Comparison of ENCODE assay signal across 19 cellular contexts in the genomic region with DNA sequence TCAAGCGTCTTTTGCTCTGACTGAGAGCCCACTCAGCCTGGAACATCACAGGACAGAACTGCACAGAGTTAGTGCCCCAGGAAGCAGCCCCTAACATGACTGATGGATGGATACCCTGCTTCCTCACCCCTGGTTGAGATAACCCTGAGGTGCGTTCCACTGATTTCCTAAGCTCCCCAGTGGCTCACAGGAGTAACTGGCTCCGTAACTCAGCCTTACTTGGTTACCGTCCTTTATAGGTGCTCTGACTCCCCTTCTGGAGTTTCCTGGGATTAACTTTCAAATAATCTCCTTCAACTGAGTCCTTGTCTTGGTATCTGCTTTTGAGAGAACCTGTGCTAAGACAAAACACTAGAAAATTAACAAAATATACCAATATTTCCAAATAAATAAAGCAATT.
DNase-seq lines count a peak whose midpoint lies in the region; ATAC-seq and TF ChIP-seq lines count a peak whose summit lies in the region.
"Had no signal": no experiment of that assay in that cellular context is flagged by ENCODE, and none has a peak within 500 bp of the region (broad histone marks: within the 10 kb centered on the region; RNA-seq: fewer than 3 reads in every experiment).

No MANE protein-coding gene starts in this region.

- H3K4me1 ChIP-seq in GM23338 (ENCODE audit: insufficient read depth) (no peaks in the 10 kb centered on the region), endodermal cell (ENCODE audit: control insufficient read depth, insufficient read depth, low read length) (no peaks in the 10 kb centered on the region), gastrocnemius medialis (no peaks in the 10 kb centered on the region)
- H3K4me1 ChIP-seq: BE2C had no signal

- in situ Hi-C loops in gastrocnemius medialis (cut with MboI; ENCODE audit: low sequenced_read_pairs in 4 of 4), result no loop called here

- 80 to 94% methylated on average over 4 of the region's 4 CpGs for WGBS in endodermal cell (ENCODE audit: insufficient coverage in 1 of 2, insufficient read length in 1 of 2), 2 experiments

- H2AFZ ChIP-seq in GM23338, result no peak overlapping the region

- no peak overlapping the region for H3K4me2 ChIP-seq in GM23338

- intact Hi-C loops in gastrocnemius medialis (cut with DNase I; ENCODE audit: low total_unique reads), result no loop called here

- H3K36me3 Mint-ChIP-seq in GM23338 (ENCODE audit: low read depth) (peaks cover 14% of the 10 kb centered on the region), endodermal cell (ENCODE audit: low read depth) (peaks cover 2% of the 10 kb centered on the region), nephron progenitor cell (ENCODE audit: low read depth) (peaks cover 12% of the 10 kb centered on the region)
- H3K36me3 Mint-ChIP-seq in activated naive CD4-positive, alpha-beta T cell treated with anti-CD3 and anti-CD28 coated beads, Interleukin-2, amount 10 ng/mL, durations not matched to agents 7 days and 5 days, result no peaks in the 10 kb centered on the region
- H3K36me3 Mint-ChIP-seq: CD14-positive monocyte; CD4-positive, alpha-beta memory T cell had no signal

- H3K9ac ChIP-seq in endodermal cell (ENCODE audit: extremely low read depth, low read length, poor library complexity, severe bottlenecking), result no peak overlapping the region

- H3K79me2 ChIP-seq in GM23338 (replicated peaks; ENCODE audit: insufficient read depth), result no peaks in the 10 kb centered on the region

- TF ChIP-seq POLR2A in gastrocnemius medialis (IDR thresholded peaks at IDR 0.05), result no peak

- peak; percentile 35 for DNase-seq in GM23338 (ENCODE audit: low spot score)
- DNase-seq in HuH-7 (ENCODE audit: low spot score), result peak; percentile 7
- DNase-seq in endodermal cell, result no peak
- no peak for DNase-seq in nephron progenitor cell
- no peak for DNase-seq in gastrocnemius medialis
- no peak for DNase-seq in activated naive CD4-positive, alpha-beta T cell treated with anti-CD3 and anti-CD28 coated beads, Interleukin-2, amount 10 ng/mL, durations not matched to agents 7 days and 5 days
- no peak for DNase-seq in NCI-H1694 treated with DMSO at 0.1 percent for 48 hours (lab: John Stamatoyannopoulos, UW)
- DNase-seq: ACHN; BE2C; Calu3; CD4-positive, alpha-beta memory T cell; DMS79 treated with DMSO at 0.1 percent for 48 hours; HFFc6; IMR-90 had no signal

- no peak for TF ChIP-seq CTCF in GM23338 (conservative IDR thresholded peaks at IDR 0.05; ENCODE audit: low read depth in 2 of 2)
- peak; percentile 46 for TF ChIP-seq CTCF in endodermal cell (conservative IDR thresholded peaks at IDR 0.05)
- no peak for TF ChIP-seq CTCF in nephron progenitor cell (IDR thresholded peaks at IDR 0.05)
- TF ChIP-seq CTCF in gastrocnemius medialis (IDR thresholded peaks at IDR 0.05 in 4 of 5, conservative IDR thresholded peaks at IDR 0.05 in 1 of 5), result no peak

- H4K20me1 ChIP-seq in GM23338 (replicated peaks; ENCODE audit: insufficient read depth), result no peaks in the 10 kb centered on the region

- H3K36me3 ChIP-seq in GM23338 (ENCODE audit: insufficient read depth) (no peaks in the 10 kb centered on the region), endodermal cell (ENCODE audit: control insufficient read depth, insufficient read depth, low read length) (no peaks in the 10 kb centered on the region), gastrocnemius medialis (no peaks in the 10 kb centered on the region)
- H3K36me3 ChIP-seq: BE2C had no signal

- ATAC-seq in GM23338 (peak; percentile 82), gastrocnemius medialis (no peak)
- ATAC-seq: GM12878, HCT116, K562 had no signal

- H3K27me3 Mint-ChIP-seq in GM23338 (ENCODE audit: insufficient read depth, low read depth, poor library complexity) (no peaks in the 10 kb centered on the region), endodermal cell (ENCODE audit: insufficient read depth) (peaks cover 27% of the 10 kb centered on the region), nephron progenitor cell (ENCODE audit: low read depth, poor library complexity) (peaks cover 10% of the 10 kb centered on the region)
- H3K27me3 Mint-ChIP-seq in activated naive CD4-positive, alpha-beta T cell treated with anti-CD3 and anti-CD28 coated beads, Interleukin-2, amount 10 ng/mL, durations not matched to agents 7 days and 5 days, result peaks cover 5% of the 10 kb centered on the region

- CTCF ChIA-PET in activated naive CD4-positive, alpha-beta T cell treated with anti-CD3 and anti-CD28 coated beads, Interleukin-2, amount 10 ng/mL, durations not matched to agents 7 days and 5 days (lab: Charles Lee), result no interaction called here

- peaks cover 4% of the 10 kb centered on the region; the same call in 1 of the 2 replicates for H3K9me2 ChIP-seq in GM23338 (ENCODE audit: insufficient read depth)

- H3K4me3 ChIP-seq in GM23338 (no peak overlapping the region), endodermal cell (ENCODE audit: low read length) (no peak overlapping the region), gastrocnemius medialis (no peak overlapping the region)
- H3K4me3 ChIP-seq: GM12878, K562 had no signal

- no peaks in the 10 kb centered on the region for H3K27me3 ChIP-seq in GM23338 (ENCODE audit: insufficient read depth)
- H3K27me3 ChIP-seq in endodermal cell (ENCODE audit: control insufficient read depth, insufficient read depth, low read length, poor library complexity, severe bottlenecking), result no peaks in the 10 kb centered on the region
- no peaks in the 10 kb centered on the region for H3K27me3 ChIP-seq in gastrocnemius medialis

- H3K27ac Mint-ChIP-seq in GM23338 (no peak overlapping the region), endodermal cell (no peak overlapping the region), nephron progenitor cell (peak overlapping the region; percentile 49)
- no peak overlapping the region for H3K27ac Mint-ChIP-seq in activated naive CD4-positive, alpha-beta T cell treated with anti-CD3 and anti-CD28 coated beads, Interleukin-2, amount 10 ng/mL, durations not matched to agents 7 days and 5 days
- H3K27ac Mint-ChIP-seq: CD14-positive monocyte; CD4-positive, alpha-beta memory T cell; HFFc6 had no signal

- peaks cover under 1% of the 10 kb centered on the region for H3K9me3 ChIP-seq in endodermal cell (ENCODE audit: control insufficient read depth, low read length)
- H3K9me3 ChIP-seq in gastrocnemius medialis, result no peaks in the 10 kb centered on the region
- H3K9me3 ChIP-seq: BE2C had no signal

- H3K9me3 Mint-ChIP-seq in GM23338 (peaks cover 23% of the 10 kb centered on the region), endodermal cell (peaks cover 20% of the 10 kb centered on the region), nephron progenitor cell (peaks cover 39% of the 10 kb centered on the region)
- H3K9me3 Mint-ChIP-seq in activated naive CD4-positive, alpha-beta T cell treated with anti-CD3 and anti-CD28 coated beads, Interleukin-2, amount 10 ng/mL, durations not matched to agents 7 days and 5 days, result peaks cover 4% of the 10 kb centered on the region

- no peaks in the 10 kb centered on the region for H3F3A ChIP-seq in GM23338 (replicated peaks; ENCODE audit: low read depth)

- H3K4me3 Mint-ChIP-seq in GM23338 (no peak overlapping the region), endodermal cell (no peak overlapping the region), nephron progenitor cell (no peak overlapping the region)
- H3K4me3 Mint-ChIP-seq in activated naive CD4-positive, alpha-beta T cell treated with anti-CD3 and anti-CD28 coated beads, Interleukin-2, amount 10 ng/mL, durations not matched to agents 7 days and 5 days, result no peak overlapping the region
- H3K4me3 Mint-ChIP-seq: CD14-positive monocyte; CD4-positive, alpha-beta memory T cell; HFFc6 had no signal

- H3K4me1 Mint-ChIP-seq in GM23338 (no peaks in the 10 kb centered on the region; the same call in 2 of the 3 replicates), endodermal cell (no peaks in the 10 kb centered on the region), nephron progenitor cell (peaks cover 21% of the 10 kb centered on the region)
- H3K4me1 Mint-ChIP-seq in activated naive CD4-positive, alpha-beta T cell treated with anti-CD3 and anti-CD28 coated beads, Interleukin-2, amount 10 ng/mL, durations not matched to agents 7 days and 5 days, result peaks cover 11% of the 10 kb centered on the region

- H3K27ac ChIP-seq in GM23338 (ENCODE audit: low read depth) (no peak overlapping the region), endodermal cell (ENCODE audit: low read depth, low read length) (no peak overlapping the region), gastrocnemius medialis (no peak overlapping the region)
- H3K27ac ChIP-seq: HL-60 had no signal

TF ChIP-seq in GM23338, 12 proteins besides CTCF, POLR2A, EP300 and RAD21 (continues in another document):
- TF ChIP-seq EZH2phosphoT487 (IDR thresholded peaks at IDR 0.05; ENCODE audit: unreplicated experiment), result no peak
- no peak for TF ChIP-seq JUNB (IDR thresholded peaks at IDR 0.05; ENCODE audit: unreplicated experiment)
- TF ChIP-seq, protein P1, sequence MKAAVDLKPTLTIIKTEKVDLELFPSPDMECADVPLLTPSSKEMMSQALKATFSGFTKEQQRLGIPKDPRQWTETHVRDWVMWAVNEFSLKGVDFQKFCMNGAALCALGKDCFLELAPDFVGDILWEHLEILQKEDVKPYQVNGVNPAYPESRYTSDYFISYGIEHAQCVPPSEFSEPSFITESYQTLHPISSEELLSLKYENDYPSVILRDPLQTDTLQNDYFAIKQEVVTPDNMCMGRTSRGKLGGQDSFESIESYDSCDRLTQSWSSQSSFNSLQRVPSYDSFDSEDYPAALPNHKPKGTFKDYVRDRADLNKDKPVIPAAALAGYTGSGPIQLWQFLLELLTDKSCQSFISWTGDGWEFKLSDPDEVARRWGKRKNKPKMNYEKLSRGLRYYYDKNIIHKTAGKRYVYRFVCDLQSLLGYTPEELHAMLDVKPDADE (IDR thresholded peaks at IDR 0.05), result no peak
- no peak for TF ChIP-seq POLR2AphosphoS5 (IDR thresholded peaks at IDR 0.05; ENCODE audit: low read depth)
- no peak for TF ChIP-seq ZNF331 (CRISPR knock-in tag; IDR thresholded peaks at IDR 0.05; ENCODE audit: low read depth)

Comparison
In these comparisons a context has a peak if more than half of its experiments do, and no peak if none do; other contexts are left out.
1. DNase-seq: peak in GM23338 (single experiment) and HuH-7 (single experiment); none in endodermal cell (single experiment), nephron progenitor cell (single experiment), gastrocnemius medialis (0 of 2), activated naive CD4-positive, alpha-beta T cell treated with anti-CD3 and anti-CD28 coated beads, Interleukin-2, amount 10 ng/mL, durations not matched to agents 7 days and 5 days (single experiment) and NCI-H1694 treated with DMSO at 0.1 percent for 48 hours (single experiment).